ENCODE assay signal across 19 cellular contexts in genomic region chr10:86024555-86025001, GRCh38.
A peak's percentile ranks its signal among the peaks of the same experiment; 100 is the strongest.
DNase-seq lines count a peak whose midpoint lies in the region; ATAC-seq and TF ChIP-seq lines count a peak whose summit lies in the region.
"Had no signal": no experiment of that assay in that cellular context is flagged by ENCODE, and none has a peak within 500 bp of the region (broad histone marks: within the 10 kb centered on the region; RNA-seq: fewer than 3 reads in every experiment).

No MANE protein-coding gene starts in this region.

- H3K27me3 ChIP-seq in GM23338 (ENCODE audit: insufficient read depth) (no peaks in the 10 kb centered on the region), neuronal stem cell (ENCODE audit: control insufficient read depth in 3 of 3, insufficient read depth in 3 of 3, low read depth in 1 of 3, low read length in 3 of 3) (no peaks in the 10 kb centered on the region)

- H3K4me2 ChIP-seq in GM23338 (no peak overlapping the region), neuronal stem cell (ENCODE audit: insufficient read depth, low read length, poor library complexity, severe bottlenecking) (no peak overlapping the region)

- no peak overlapping the region for H3K18ac ChIP-seq in neuronal stem cell (ENCODE audit: low read length)

- H3K36me3 ChIP-seq in GM23338 (ENCODE audit: insufficient read depth) (peaks cover 5% of the 10 kb centered on the region; the same call in 1 of the 2 replicates), neuronal stem cell (replicated peaks in 1 of 2; ENCODE audit: control insufficient read depth in 2 of 2, insufficient read depth in 2 of 2, low read length in 2 of 2) (no peaks in the 10 kb centered on the region)
- H3K36me3 ChIP-seq: HAP-1 had no signal

- H3F3A ChIP-seq in GM23338 (replicated peaks; ENCODE audit: low read depth) = no peaks in the 10 kb centered on the region

- H4K8ac ChIP-seq in neuronal stem cell (ENCODE audit: low read depth, low read length) = no peak overlapping the region

- peaks cover 90% of the 10 kb centered on the region for H3K9me3 Mint-ChIP-seq in GM23338
- H3K9me3 Mint-ChIP-seq in brain = peaks cover 0 to 9% (median under 1%) of the 10 kb centered on the region in 5 experiments
- no peaks in the 10 kb centered on the region for H3K9me3 Mint-ChIP-seq in stimulated activated naive CD8-positive, alpha-beta T cell treated with anti-CD3 and anti-CD28 coated beads, Interleukin-15, amount 100 ng/mL, for 72 hours
- H3K9me3 Mint-ChIP-seq: CD4-positive, alpha-beta memory T cell had no signal

- no peaks in the 10 kb centered on the region for H3K9me2 ChIP-seq in GM23338 (ENCODE audit: insufficient read depth)

- H3K4me3 Mint-ChIP-seq in GM23338 (no peak overlapping the region), brain (no peak overlapping the region)
- H3K4me3 Mint-ChIP-seq in stimulated activated naive CD8-positive, alpha-beta T cell treated with anti-CD3 and anti-CD28 coated beads, Interleukin-15, amount 100 ng/mL, for 72 hours = no peak overlapping the region
- H3K4me3 Mint-ChIP-seq: CD4-positive, alpha-beta memory T cell had no signal

- H2BK12ac ChIP-seq in neuronal stem cell (ENCODE audit: low read length) = no peak overlapping the region

- H3K27me3 Mint-ChIP-seq in GM23338 (ENCODE audit: insufficient read depth, low read depth, poor library complexity) = peaks cover 1% of the 10 kb centered on the region
- H3K27me3 Mint-ChIP-seq in brain = no peaks in the 10 kb centered on the region
- H3K27me3 Mint-ChIP-seq in stimulated activated naive CD8-positive, alpha-beta T cell treated with anti-CD3 and anti-CD28 coated beads, Interleukin-15, amount 100 ng/mL, for 72 hours = peaks cover 26% of the 10 kb centered on the region

- WGBS in neuronal stem cell (ENCODE audit: extremely low coverage in 2 of 2, insufficient read length in 2 of 2, insufficient replicate concordance in 1 of 2), 2 donors = no CpG with 5 or more reads among the region's 3 CpGs

- H3K27ac ChIP-seq in GM23338 (ENCODE audit: low read depth) (no peak overlapping the region), neuronal stem cell (replicated peaks; ENCODE audit: low read length) (no peak overlapping the region)
- H3K27ac ChIP-seq: SK-N-MC had no signal

- no peaks in the 10 kb centered on the region for H3K79me1 ChIP-seq in neuronal stem cell (ENCODE audit: low read depth, low read length)

- H3K14ac ChIP-seq in neuronal stem cell (ENCODE audit: low read length) = no peak overlapping the region

- H3K4me3 ChIP-seq in GM23338 (no peak overlapping the region), neuronal stem cell (ENCODE audit: low read length in 2 of 2) (no peak overlapping the region)
- H3K4me3 ChIP-seq: HAP-1, SK-N-MC had no signal

- no peaks in the 10 kb centered on the region for H3K4me1 Mint-ChIP-seq in GM23338
- peaks cover 22% of the 10 kb centered on the region for H3K4me1 Mint-ChIP-seq in brain
- H3K4me1 Mint-ChIP-seq in stimulated activated naive CD8-positive, alpha-beta T cell treated with anti-CD3 and anti-CD28 coated beads, Interleukin-15, amount 100 ng/mL, for 72 hours = no peaks in the 10 kb centered on the region
- H3K4me1 Mint-ChIP-seq: CD4-positive, alpha-beta memory T cell had no signal

- no peak overlapping the region for H3K4ac ChIP-seq in neuronal stem cell (ENCODE audit: low read length)

- H3K9ac ChIP-seq in neuronal stem cell (ENCODE audit: low read depth, low read length, poor library complexity) = no peak overlapping the region

- DNase-seq in GM23338 (ENCODE audit: low spot score) (no peak), left ventricle myocardium superior (peak; percentile 50), neuronal stem cell (ENCODE audit: low spot score) (no peak), GM03348 (ENCODE audit: low spot score) (no peak)
- DNase-seq in stimulated activated naive CD8-positive, alpha-beta T cell treated with anti-CD3 and anti-CD28 coated beads, Interleukin-15, amount 100 ng/mL, for 72 hours = no peak
- no peak for DNase-seq in stimulated activated CD4-positive, alpha-beta T cell treated with anti-CD3 and anti-CD28 coated beads, Interleukin-4, amount 100 ng/mL, for 4 hours
- DNase-seq: AML-193; CD4-positive, alpha-beta memory T cell; DND-41; GF-D8; NCI-H1417 treated with DMSO at 0.1 percent for 48 hours; NCI-H2081 treated with DMSO at 0.1 percent for 48 hours; NCI-H2227 treated with DMSO at 0.1 percent for 48 hours; NK-92 treated with Interleukin-12 subunit alpha and Interleukin-12 subunit beta, amount 100 ng/mL, for 24 hours; PC-3 had no signal

- no peak overlapping the region for H2AK5ac ChIP-seq in neuronal stem cell (ENCODE audit: low read depth, low read length)

- H4K20me1 ChIP-seq in GM23338 (replicated peaks; ENCODE audit: insufficient read depth) = no peaks in the 10 kb centered on the region

- TF ChIP-seq CTCF in GM23338 (conservative IDR thresholded peaks at IDR 0.05; ENCODE audit: low read depth in 2 of 2) (no peak), brain (conservative IDR thresholded peaks at IDR 0.05) (no peak)

- intact Hi-C loops in left ventricle myocardium superior (cut with micrococcal nuclease) = no loop called here

- H2BK15ac ChIP-seq in neuronal stem cell (ENCODE audit: low read length) = no peak overlapping the region

- H3K36me3 Mint-ChIP-seq in GM23338 (ENCODE audit: low read depth) (peaks cover 11% of the 10 kb centered on the region), brain (no peaks in the 10 kb centered on the region)
- H3K36me3 Mint-ChIP-seq: CD4-positive, alpha-beta memory T cell had no signal

- H3K79me2 ChIP-seq in GM23338 (replicated peaks; ENCODE audit: insufficient read depth) = no peaks in the 10 kb centered on the region

- H2BK120ac ChIP-seq in neuronal stem cell (ENCODE audit: low read depth, low read length) = no peak overlapping the region

- H2AFZ ChIP-seq in GM23338 = no peak overlapping the region
- no peak overlapping the region for H2AFZ ChIP-seq in neuronal stem cell (ENCODE audit: low read length)

- H3K4me1 ChIP-seq in GM23338 (ENCODE audit: insufficient read depth) = no peaks in the 10 kb centered on the region
- H3K4me1 ChIP-seq in neuronal stem cell (ENCODE audit: control insufficient read depth in 2 of 2, insufficient read depth in 1 of 2, low read depth in 1 of 2, low read length in 2 of 2) = no peaks in the 10 kb centered on the region
- H3K4me1 ChIP-seq: HAP-1 had no signal

- ATAC-seq in GM23338 (peak; percentile 45; the same call in 2 of the 3 replicates), left ventricle myocardium superior (peak; percentile 61), GM18907 (IDR thresholded peaks at IDR 0.05; ENCODE audit: unreplicated experiment) (no peak)
- ATAC-seq in stimulated activated naive CD8-positive, alpha-beta T cell treated with anti-CD3 and anti-CD28 coated beads, Interleukin-15, amount 100 ng/mL, for 72 hours = no peak
- ATAC-seq: PC-3 had no signal

- no peaks in the 10 kb centered on the region for H3K9me3 ChIP-seq in neuronal stem cell (replicated peaks in 1 of 2; ENCODE audit: control insufficient read depth in 2 of 2, insufficient read depth in 1 of 2, low read depth in 1 of 2, low read length in 2 of 2)
- H3K9me3 ChIP-seq: HAP-1 had no signal

- no peak overlapping the region for H4K91ac ChIP-seq in neuronal stem cell (ENCODE audit: low read depth, low read length, poor library complexity)

- H2BK5ac ChIP-seq in neuronal stem cell (ENCODE audit: low read length) = no peak overlapping the region

- H3K23ac ChIP-seq in neuronal stem cell (ENCODE audit: low read depth, low read length, poor library complexity) = peak overlapping the region; percentile 3

- no peak overlapping the region for H3K27ac Mint-ChIP-seq in GM23338
- H3K27ac Mint-ChIP-seq in brain = peak overlapping the region in 3 of 5 experiments; percentile 40 to 73 (median 43)
- H3K27ac Mint-ChIP-seq in stimulated activated naive CD8-positive, alpha-beta T cell treated with anti-CD3 and anti-CD28 coated beads, Interleukin-15, amount 100 ng/mL, for 72 hours = peak overlapping the region in 1 of 2 donors; percentile 81
- H3K27ac Mint-ChIP-seq: CD4-positive, alpha-beta memory T cell had no signal

TF ChIP-seq in GM23338, 12 proteins besides CTCF, POLR2A, EP300 and RAD21:
- TF ChIP-seq, protein P1, sequence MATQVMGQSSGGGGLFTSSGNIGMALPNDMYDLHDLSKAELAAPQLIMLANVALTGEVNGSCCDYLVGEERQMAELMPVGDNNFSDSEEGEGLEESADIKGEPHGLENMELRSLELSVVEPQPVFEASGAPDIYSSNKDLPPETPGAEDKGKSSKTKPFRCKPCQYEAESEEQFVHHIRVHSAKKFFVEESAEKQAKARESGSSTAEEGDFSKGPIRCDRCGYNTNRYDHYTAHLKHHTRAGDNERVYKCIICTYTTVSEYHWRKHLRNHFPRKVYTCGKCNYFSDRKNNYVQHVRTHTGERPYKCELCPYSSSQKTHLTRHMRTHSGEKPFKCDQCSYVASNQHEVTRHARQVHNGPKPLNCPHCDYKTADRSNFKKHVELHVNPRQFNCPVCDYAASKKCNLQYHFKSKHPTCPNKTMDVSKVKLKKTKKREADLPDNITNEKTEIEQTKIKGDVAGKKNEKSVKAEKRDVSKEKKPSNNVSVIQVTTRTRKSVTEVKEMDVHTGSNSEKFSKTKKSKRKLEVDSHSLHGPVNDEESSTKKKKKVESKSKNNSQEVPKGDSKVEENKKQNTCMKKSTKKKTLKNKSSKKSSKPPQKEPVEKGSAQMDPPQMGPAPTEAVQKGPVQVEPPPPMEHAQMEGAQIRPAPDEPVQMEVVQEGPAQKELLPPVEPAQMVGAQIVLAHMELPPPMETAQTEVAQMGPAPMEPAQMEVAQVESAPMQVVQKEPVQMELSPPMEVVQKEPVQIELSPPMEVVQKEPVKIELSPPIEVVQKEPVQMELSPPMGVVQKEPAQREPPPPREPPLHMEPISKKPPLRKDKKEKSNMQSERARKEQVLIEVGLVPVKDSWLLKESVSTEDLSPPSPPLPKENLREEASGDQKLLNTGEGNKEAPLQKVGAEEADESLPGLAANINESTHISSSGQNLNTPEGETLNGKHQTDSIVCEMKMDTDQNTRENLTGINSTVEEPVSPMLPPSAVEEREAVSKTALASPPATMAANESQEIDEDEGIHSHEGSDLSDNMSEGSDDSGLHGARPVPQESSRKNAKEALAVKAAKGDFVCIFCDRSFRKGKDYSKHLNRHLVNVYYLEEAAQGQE (IDR thresholded peaks at IDR 0.05; ENCODE audit: unreplicated experiment) = no peak
- no peak for TF ChIP-seq EZH2phosphoT487 (IDR thresholded peaks at IDR 0.05; ENCODE audit: unreplicated experiment)
- no peak for TF ChIP-seq POLR2AphosphoS5 (IDR thresholded peaks at IDR 0.05; ENCODE audit: low read depth)
- no peak for TF ChIP-seq ETS1 (IDR thresholded peaks at IDR 0.05)

Comparison
In these comparisons a context has a peak if more than half of its experiments do, and no peak if none do; other contexts are left out.
1. ATAC-seq: peak in GM23338 (single experiment) and left ventricle myocardium superior (single experiment); none in stimulated activated naive CD8-positive, alpha-beta T cell treated with anti-CD3 and anti-CD28 coated beads, Interleukin-15, amount 100 ng/mL, for 72 hours (single experiment) and GM18907 (single experiment).